11 cellular contexts compared by ENCODE assay signal in genomic region chr14:65080954-65081747, GRCh38. TPM values are rescaled to one million over a fixed set of nuclear protein-coding genes. Genes with fewer than 3 reads are reported as not detected.
DNase-seq lines count a peak whose midpoint lies in the region; ATAC-seq and TF ChIP-seq lines count a peak whose summit lies in the region.
"Had no signal": no experiment of that assay in that cellular context is flagged by ENCODE, and none has a peak within 500 bp of the region (broad histone marks: within the 10 kb centered on the region; RNA-seq: fewer than 3 reads in every experiment).

No MANE protein-coding gene starts in this region.

- intact Hi-C loops in Caco-2 (cut with micrococcal nuclease; ENCODE audit: unreplicated experiment), result no loop called here
- intact Hi-C loops in left ventricle myocardium inferior (cut with micrococcal nuclease), result no loop called here
- intact Hi-C loops in prostate gland (cut with DNase I), result loop anchor here (2.0 kb wide), 1 partner anchor 14 kb away; no protein-coding TSS in a partner anchor

- H3K27me3 ChIP-seq in Caco-2 (replicated peaks; ENCODE audit: control insufficient read depth, insufficient read depth, low read length) (no peaks in the 10 kb centered on the region), left ventricle myocardium inferior (ENCODE audit: low read depth) (no peaks in the 10 kb centered on the region), prostate gland (replicated peaks; ENCODE audit: insufficient read depth) (no peaks in the 10 kb centered on the region)

- H3K4me3 ChIP-seq in Caco-2 (ENCODE audit: low read depth, low read length) (no peak overlapping the region), left ventricle myocardium inferior (peak overlapping the region; percentile 2), prostate gland (no peak overlapping the region)

- TF ChIP-seq CTCF in Caco-2 (IDR thresholded peaks at IDR 0.05; ENCODE audit: insufficient read depth in 1 of 2, low read depth in 1 of 2, low read length in 1 of 2, severe bottlenecking in 1 of 2, unreplicated experiment in 1 of 2) (no peak), left ventricle myocardium inferior (IDR thresholded peaks at IDR 0.05; ENCODE audit: borderline replicate concordance) (no peak), prostate gland (IDR thresholded peaks at IDR 0.05) (no peak)

- DNase-seq in Caco-2 (peak; percentile 68 to 81), left ventricle myocardium inferior (no peak), prostate gland (ENCODE audit: low spot score) (no peak), GDM1 (lab: John Stamatoyannopoulos, UW) (no peak), NK-92 (lab: John Stamatoyannopoulos, UW; ENCODE audit: unreplicated experiment) (no peak), germinal center (ENCODE audit: low spot score) (no peak)
- DNase-seq: NCI-H226, SK-N-SH had no signal

- POLR2A ChIA-PET in Caco-2 (lab: Charles Lee), result no interaction called here

- peaks cover 57% of the 10 kb centered on the region for H3K36me3 Mint-ChIP-seq in Caco-2 (ENCODE audit: insufficient read depth, unreplicated experiment)
- H3K36me3 Mint-ChIP-seq in activated naive CD8-positive, alpha-beta T cell, result peaks cover 30% of the 10 kb centered on the region

- no peaks in the 10 kb centered on the region; the same call in 1 of the 2 replicates for H3K36me3 ChIP-seq in Caco-2 (ENCODE audit: control insufficient read depth, insufficient read depth, low read length)
- H3K36me3 ChIP-seq in left ventricle myocardium inferior, result peaks cover 48% of the 10 kb centered on the region
- H3K36me3 ChIP-seq in prostate gland, result peaks cover 0 to 12% of the 10 kb centered on the region in 2 donors

- no peak for TF ChIP-seq POLR2A in prostate gland (IDR thresholded peaks at IDR 0.05)

- 44% methylated on average over 2 of the region's 2 CpGs for WGBS in prostate gland

- no TSS peak for BruUV-seq in Caco-2 (replicated peaks; lab: Mats Ljungman, UMichigan)

- no peaks in the 10 kb centered on the region for H3K4me1 Mint-ChIP-seq in Caco-2 (ENCODE audit: low read depth, unreplicated experiment)
- H3K4me1 Mint-ChIP-seq in activated naive CD8-positive, alpha-beta T cell (ENCODE audit: low read depth), result peaks cover 65% of the 10 kb centered on the region

- no peaks in the 10 kb centered on the region for H3K9me3 ChIP-seq in Caco-2
- H3K9me3 ChIP-seq in left ventricle myocardium inferior (replicated peaks), result no peaks in the 10 kb centered on the region
- no peaks in the 10 kb centered on the region for H3K9me3 ChIP-seq in prostate gland
- H3K9me3 ChIP-seq: SK-N-SH had no signal

- CTCF ChIA-PET in Caco-2 (lab: Charles Lee), result no interaction called here

- peaks cover 6% of the 10 kb centered on the region for H3K9me3 Mint-ChIP-seq in Caco-2 (ENCODE audit: unreplicated experiment)
- H3K9me3 Mint-ChIP-seq in activated naive CD8-positive, alpha-beta T cell (ENCODE audit: low read depth), result no peaks in the 10 kb centered on the region

- ATAC-seq in HG03139 (IDR thresholded peaks at IDR 0.05; ENCODE audit: unreplicated experiment), result no peak

- H3K4me3 Mint-ChIP-seq in Caco-2 (ENCODE audit: unreplicated experiment), result no peak overlapping the region
- H3K4me3 Mint-ChIP-seq in activated naive CD8-positive, alpha-beta T cell, result peak overlapping the region; percentile 18

- peak overlapping the region; percentile 2 for H3K27ac Mint-ChIP-seq in Caco-2 (ENCODE audit: unreplicated experiment)
- peak overlapping the region; percentile 78 for H3K27ac Mint-ChIP-seq in activated naive CD8-positive, alpha-beta T cell
- H3K27ac Mint-ChIP-seq: progenitor cell of endocrine pancreas had no signal

- peak overlapping the region; percentile 75 for H3K27ac ChIP-seq in left ventricle myocardium inferior (replicated peaks)
- H3K27ac ChIP-seq in prostate gland, result peak overlapping the region; percentile 68 to 79

- H3K27me3 Mint-ChIP-seq in Caco-2 (ENCODE audit: insufficient read depth, unreplicated experiment), result no peaks in the 10 kb centered on the region
- no peaks in the 10 kb centered on the region for H3K27me3 Mint-ChIP-seq in activated naive CD8-positive, alpha-beta T cell
- H3K27me3 Mint-ChIP-seq: progenitor cell of endocrine pancreas had no signal

- H3K4me1 ChIP-seq in Caco-2 (peaks cover 11% of the 10 kb centered on the region; the same call in 1 of the 2 replicates), left ventricle myocardium inferior (peaks cover 94% of the 10 kb centered on the region), prostate gland (replicated peaks) (peaks cover 19% of the 10 kb centered on the region)

RNA-seq across cellular contexts. Expression of gene MAX, which starts 21.2 kb away (rescaled TPM):
- total RNA-seq in Caco-2 (2022), result 53.5 and 53.9 TPM in 2 replicates
- 81.9 TPM for total RNA-seq in left ventricle myocardium inferior
- total RNA-seq in prostate gland, result 10 to 100 TPM; 73.2 to 79.0 TPM

Comparison
In these comparisons a context has a peak if more than half of its experiments do, and no peak if none do; other contexts are left out.
1. DNase-seq: peak in Caco-2 (2 of 2); none in left ventricle myocardium inferior (single experiment), prostate gland (single experiment), GDM1 (single experiment), NK-92 (single experiment) and germinal center (single experiment).